18 cellular contexts compared by ENCODE assay signal in the genomic region with DNA sequence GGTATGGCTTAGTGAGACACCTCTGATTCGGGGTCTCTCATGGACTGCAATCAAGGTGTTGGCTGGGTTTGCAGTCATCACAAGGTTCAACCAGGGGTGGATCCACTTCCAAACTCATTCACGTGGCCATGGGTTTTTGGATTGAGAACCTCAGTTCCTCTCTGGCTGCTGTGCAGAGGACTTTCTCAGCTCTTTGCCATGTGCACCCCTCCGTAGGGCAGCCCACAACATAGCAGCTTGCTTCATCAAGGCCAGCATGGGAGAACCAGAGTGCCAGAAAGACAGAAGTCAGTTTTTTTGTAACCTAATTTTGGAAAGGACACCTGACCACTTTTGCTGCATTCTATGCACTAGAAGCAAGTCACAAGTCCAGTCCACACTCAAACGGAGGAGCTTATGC.
DNase-seq lines count a peak whose midpoint lies in the region; TF ChIP-seq lines count a peak whose summit lies in the region.
"Had no signal": no experiment of that assay in that cellular context is flagged by ENCODE, and none has a peak within 500 bp of the region (broad histone marks: within the 10 kb centered on the region; RNA-seq: fewer than 3 reads in every experiment).

No MANE protein-coding gene starts in this region.

- TF ChIP-seq CTCF in osteocyte (IDR thresholded peaks at IDR 0.05) = no peak

- H3K4me3 Mint-ChIP-seq in osteocyte (ENCODE audit: unreplicated experiment) = no peak overlapping the region
- H3K4me3 Mint-ChIP-seq: B cell; CD4-positive, CD25-positive, alpha-beta regulatory T cell; CD8-positive, alpha-beta T cell; HFFc6 had no signal

- no peaks in the 10 kb centered on the region for H3K4me1 Mint-ChIP-seq in osteocyte (ENCODE audit: unreplicated experiment)
- H3K4me1 Mint-ChIP-seq: B cell; CD4-positive, CD25-positive, alpha-beta regulatory T cell had no signal

- no peak overlapping the region for H3K27ac Mint-ChIP-seq in osteocyte (ENCODE audit: unreplicated experiment)
- H3K27ac Mint-ChIP-seq: B cell; CD4-positive, CD25-positive, alpha-beta regulatory T cell; CD8-positive, alpha-beta T cell; HFFc6 had no signal

- H3K36me3 Mint-ChIP-seq in osteocyte (ENCODE audit: unreplicated experiment) = no peaks in the 10 kb centered on the region
- H3K36me3 Mint-ChIP-seq: CD4-positive, CD25-positive, alpha-beta regulatory T cell; CD8-positive, alpha-beta T cell had no signal

- peaks cover 15% of the 10 kb centered on the region for H3K9me3 Mint-ChIP-seq in osteocyte (ENCODE audit: unreplicated experiment)
- H3K9me3 Mint-ChIP-seq: HFFc6 had no signal

- H3K27me3 Mint-ChIP-seq in osteocyte (ENCODE audit: unreplicated experiment) = peaks cover 14% of the 10 kb centered on the region
- H3K27me3 Mint-ChIP-seq: B cell had no signal

- peak; percentile 45 for DNase-seq in activated CD8-positive, alpha-beta memory T cell treated with anti-CD3 and anti-CD28 coated beads for 24 hours
- DNase-seq in activated CD8-positive, alpha-beta memory T cell treated with anti-CD3 and anti-CD28 coated beads, Interleukin-2, amount 50 U/mL, for 48 hours = no peak
- peak; percentile 11 for DNase-seq in ecto neural progenitor cell (ENCODE audit: low spot score)
- DNase-seq in osteocyte (ENCODE audit: extremely low spot score, unreplicated experiment) = peak; percentile 60
- peak; percentile 10 for DNase-seq in ureter (ENCODE audit: low spot score)
- no peak for DNase-seq in NCI-H82 (lab: John Stamatoyannopoulos, UW)
- no peak for DNase-seq in OCI-M2 (lab: John Stamatoyannopoulos, UW; ENCODE audit: unreplicated experiment)
- no peak for DNase-seq in D341Med (ENCODE audit: low spot score)
- DNase-seq: Caco-2; CD4-positive, CD25-positive, alpha-beta regulatory T cell; DMS 273 treated with DMSO at 0.1 percent for 48 hours; DMS79; EL; GF-D8; GOT3; HFFc6 had no signal

Comparison
In these comparisons a context has a peak if more than half of its experiments do, and no peak if none do; other contexts are left out.
1. DNase-seq: peak in activated CD8-positive, alpha-beta memory T cell treated with anti-CD3 and anti-CD28 coated beads for 24 hours (single experiment), ecto neural progenitor cell (single experiment), osteocyte (single experiment) and ureter (single experiment); none in activated CD8-positive, alpha-beta memory T cell treated with anti-CD3 and anti-CD28 coated beads, Interleukin-2, amount 50 U/mL, for 48 hours (single experiment), NCI-H82 (single experiment), OCI-M2 (single experiment) and D341Med (single experiment).